In the genomic region with DNA sequence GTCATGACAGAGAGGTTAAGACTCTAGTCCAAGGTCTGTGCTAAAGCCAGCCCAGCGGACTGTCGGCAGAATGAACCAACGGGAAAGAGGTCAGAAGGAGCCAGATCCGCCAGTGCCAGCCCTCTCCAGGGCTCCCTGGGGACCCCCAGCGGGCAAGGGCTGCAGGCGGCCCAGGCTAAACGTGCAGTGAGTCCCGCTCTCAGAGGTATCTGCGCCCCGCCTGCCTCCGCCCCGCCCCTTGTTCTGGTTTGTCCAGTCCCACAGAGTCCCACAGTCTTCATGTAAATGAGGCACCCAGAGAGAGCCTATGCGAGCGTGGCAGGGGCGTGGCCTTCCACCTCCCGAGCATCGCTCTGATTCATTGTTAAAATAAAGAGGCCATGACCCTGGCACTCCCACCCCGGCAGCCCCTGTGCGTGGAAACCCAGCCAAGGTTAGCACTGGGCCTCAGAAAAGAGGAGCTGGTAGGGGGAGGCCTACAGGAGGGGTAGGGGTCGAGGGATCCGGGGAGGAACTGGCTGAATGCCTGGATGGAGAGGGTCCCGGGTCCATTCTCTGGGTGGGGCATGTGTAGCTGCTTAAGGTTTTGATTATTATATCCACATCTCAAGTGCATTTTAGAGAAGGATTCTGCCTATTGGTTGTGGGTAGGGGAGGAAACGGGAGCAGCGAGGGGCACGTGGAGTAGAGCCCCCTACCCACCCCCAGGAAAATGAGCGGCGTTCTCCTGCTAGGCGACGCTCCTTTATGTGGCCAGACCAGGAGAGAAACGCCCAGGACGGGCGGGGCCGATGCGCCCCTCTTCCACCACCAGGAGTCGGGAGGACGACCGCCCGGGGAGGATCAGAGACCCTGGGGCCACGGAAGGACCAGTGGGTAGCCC, we compare ENCODE assay signal across 8 cellular contexts. TPM values are rescaled to one million over a fixed set of nuclear protein-coding genes. Genes with fewer than 3 reads are reported as not detected.
DNase-seq lines count a peak whose midpoint lies in the region; FAIRE-seq and TF ChIP-seq lines count a peak whose summit lies in the region.

A gene with protein sequence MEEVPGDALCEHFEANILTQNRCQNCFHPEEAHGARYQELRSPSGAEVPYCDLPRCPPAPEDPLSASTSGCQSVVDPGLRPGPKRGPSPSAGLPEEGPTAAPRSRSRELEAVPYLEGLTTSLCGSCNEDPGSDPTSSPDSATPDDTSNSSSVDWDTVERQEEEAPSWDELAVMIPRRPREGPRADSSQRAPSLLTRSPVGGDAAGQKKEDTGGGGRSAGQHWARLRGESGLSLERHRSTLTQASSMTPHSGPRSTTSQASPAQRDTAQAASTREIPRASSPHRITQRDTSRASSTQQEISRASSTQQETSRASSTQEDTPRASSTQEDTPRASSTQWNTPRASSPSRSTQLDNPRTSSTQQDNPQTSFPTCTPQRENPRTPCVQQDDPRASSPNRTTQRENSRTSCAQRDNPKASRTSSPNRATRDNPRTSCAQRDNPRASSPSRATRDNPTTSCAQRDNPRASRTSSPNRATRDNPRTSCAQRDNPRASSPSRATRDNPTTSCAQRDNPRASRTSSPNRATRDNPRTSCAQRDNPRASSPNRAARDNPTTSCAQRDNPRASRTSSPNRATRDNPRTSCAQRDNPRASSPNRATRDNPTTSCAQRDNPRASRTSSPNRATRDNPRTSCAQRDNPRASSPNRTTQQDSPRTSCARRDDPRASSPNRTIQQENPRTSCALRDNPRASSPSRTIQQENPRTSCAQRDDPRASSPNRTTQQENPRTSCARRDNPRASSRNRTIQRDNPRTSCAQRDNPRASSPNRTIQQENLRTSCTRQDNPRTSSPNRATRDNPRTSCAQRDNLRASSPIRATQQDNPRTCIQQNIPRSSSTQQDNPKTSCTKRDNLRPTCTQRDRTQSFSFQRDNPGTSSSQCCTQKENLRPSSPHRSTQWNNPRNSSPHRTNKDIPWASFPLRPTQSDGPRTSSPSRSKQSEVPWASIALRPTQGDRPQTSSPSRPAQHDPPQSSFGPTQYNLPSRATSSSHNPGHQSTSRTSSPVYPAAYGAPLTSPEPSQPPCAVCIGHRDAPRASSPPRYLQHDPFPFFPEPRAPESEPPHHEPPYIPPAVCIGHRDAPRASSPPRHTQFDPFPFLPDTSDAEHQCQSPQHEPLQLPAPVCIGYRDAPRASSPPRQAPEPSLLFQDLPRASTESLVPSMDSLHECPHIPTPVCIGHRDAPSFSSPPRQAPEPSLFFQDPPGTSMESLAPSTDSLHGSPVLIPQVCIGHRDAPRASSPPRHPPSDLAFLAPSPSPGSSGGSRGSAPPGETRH (N-terminal part only) (plus strand): TSS at position 392 of the 883 bp plus-strand sequence. CDS start 4,318 bp downstream, outside the sequence.

- peak; percentile 87 for DNase-seq in GM20000 (ENCODE audit: low spot score)
- peak; percentile 99 for DNase-seq in SK-N-DZ (ENCODE audit: low spot score)
- peak; percentile 87 for DNase-seq in activated naive CD4-positive, alpha-beta T cell treated with Interleukin-2 at 50 U/mL for 16 hours
- DNase-seq in frontal cortex (ENCODE audit: low spot score in 2 of 2): peak; percentile 54 to 86

- peaks cover 10% of the 10 kb centered on the region for H3K36me3 Mint-ChIP-seq in IgD-negative memory B cell

- H3K27ac ChIP-seq in BLaER1 (no peak within 1 kb of the TSS), neutrophil (no peak within 1 kb of the TSS), subcutaneous abdominal adipose tissue (ENCODE audit: low read depth, low read length) (no peak within 1 kb of the TSS)

- peak within 1 kb of the TSS; percentile 59 for H3K4me3 ChIP-seq in BLaER1
- H3K4me3 ChIP-seq in neutrophil (ENCODE audit: low read depth in 1 of 2, low read length in 1 of 2): peak within 1 kb of the TSS; percentile 23 to 32
- peak within 1 kb of the TSS in 3 of 5 donors; percentile 2 to 48 (median 41) for H3K4me3 ChIP-seq in subcutaneous abdominal adipose tissue (ENCODE audit: low read depth in 1 of 5, low read length in 5 of 5)

- TF ChIP-seq CTCF in GM20000 (IDR thresholded peaks at IDR 0.05; ENCODE audit: extremely low read depth, missing control alignments): peak; percentile 33
- TF ChIP-seq CTCF in neutrophil (IDR thresholded peaks at IDR 0.05): peak; percentile 37

- H3K27ac Mint-ChIP-seq in IgD-negative memory B cell: peak within 1 kb of the TSS in 2 of 3 donors; percentile 10 to 14

- peaks cover 39% of the 10 kb centered on the region for H3K4me1 ChIP-seq in BLaER1
- H3K4me1 ChIP-seq in neutrophil (ENCODE audit: control insufficient read depth in 1 of 2, insufficient read depth in 1 of 2, low read depth in 1 of 2, low read length in 1 of 2): peaks cover 23 to 24% of the 10 kb centered on the region in 2 experiments
- peaks cover 0 to 15% (median 13%) of the 10 kb centered on the region in 5 donors for H3K4me1 ChIP-seq in subcutaneous abdominal adipose tissue (ENCODE audit: control insufficient read depth in 5 of 5, insufficient read depth in 5 of 5, low read length in 5 of 5)

- H4K20me1 ChIP-seq in BLaER1: no peaks in the 10 kb centered on the region

- peaks cover 47% of the 10 kb centered on the region for H3K36me3 ChIP-seq in BLaER1
- H3K36me3 ChIP-seq in neutrophil: peaks cover 31% of the 10 kb centered on the region
- H3K36me3 ChIP-seq in subcutaneous abdominal adipose tissue (ENCODE audit: control insufficient read depth in 5 of 5, insufficient read depth in 5 of 5, low read length in 5 of 5): peaks cover 0 to 27% (median 20%) of the 10 kb centered on the region in 5 donors

- H3K9ac ChIP-seq in BLaER1: peak within 1 kb of the TSS; percentile 64; the same call in 1 of the 2 replicates
- peak within 1 kb of the TSS in 1 of 5 donors; percentile 47 for H3K9ac ChIP-seq in subcutaneous abdominal adipose tissue (ENCODE audit: low read length in 5 of 5)

- no peak for FAIRE-seq in frontal cortex (lab: Jason Lieb, UNC)

- peak within 1 kb of the TSS; percentile 90 for H3K4me2 ChIP-seq in BLaER1

- no peaks in the 10 kb centered on the region for H3K27me3 ChIP-seq in BLaER1
- peaks cover 19% of the 10 kb centered on the region for H3K27me3 ChIP-seq in neutrophil
- H3K27me3 ChIP-seq in subcutaneous abdominal adipose tissue (ENCODE audit: control insufficient read depth in 5 of 5, insufficient read depth in 4 of 5, low read length in 5 of 5): no peaks in the 10 kb centered on the region

- peak within 1 kb of the TSS in 3 of 4 donors; percentile 55 to 79 (median 79) for H3K4me3 Mint-ChIP-seq in IgD-negative memory B cell

- H3K9me3 ChIP-seq in BLaER1 (no peaks in the 10 kb centered on the region), neutrophil (no peaks in the 10 kb centered on the region), subcutaneous abdominal adipose tissue (ENCODE audit: control insufficient read depth in 5 of 5, low read length in 5 of 5) (no peaks in the 10 kb centered on the region)

- H3K27me3 Mint-ChIP-seq in IgD-negative memory B cell: no peaks in the 10 kb centered on the region

- H3K9me3 Mint-ChIP-seq in IgD-negative memory B cell: no peaks in the 10 kb centered on the region

- H3K4me1 Mint-ChIP-seq in IgD-negative memory B cell: peaks cover 5 to 9% (median 8%) of the 10 kb centered on the region in 3 donors

RNA-seq across cellular contexts. Expression of the gene that starts here (rescaled TPM):
- polyA plus RNA-seq in IgD-negative memory B cell: 16.1 TPM
- polyA plus RNA-seq in SK-N-DZ (2014; cell fraction: cytosol; rRNA removed): 29.9 and 30.5 TPM in 2 replicates
- 38.1 and 57.4 TPM in 2 replicates for polyA plus RNA-seq in SK-N-DZ (2014; cell fraction: nucleus; rRNA removed)
- 10.6 TPM for total RNA-seq in frontal cortex
